In genomic region chr7:157158400-157158799, GRCh38 we compare ENCODE assay signal across 16 cellular contexts. TPM values are rescaled to one million over a fixed set of nuclear protein-coding genes. Genes with fewer than 3 reads are reported as not detected.
DNase-seq lines count a peak whose midpoint lies in the region; FAIRE-seq and TF ChIP-seq lines count a peak whose summit lies in the region.
"Had no signal": no experiment of that assay in that cellular context is flagged by ENCODE, and none has a peak within 500 bp of the region (broad histone marks: within the 10 kb centered on the region; RNA-seq: fewer than 3 reads in every experiment).

No MANE protein-coding gene starts in this region.

- WGBS in esophagus muscularis mucosa, result 65% methylated on average over 4 of the region's 4 CpGs

- H3K36me3 ChIP-seq in HUES48 (ENCODE audit: control insufficient read depth, insufficient read depth, low read length) (peaks cover 7% of the 10 kb centered on the region; the same call in 1 of the 2 replicates), esophagus muscularis mucosa (peaks cover 0 to 4% (median 0%) of the 10 kb centered on the region in 4 donors)
- H3K36me3 ChIP-seq: upper lobe of right lung had no signal

- peaks cover 15% of the 10 kb centered on the region; the same call in 1 of the 2 replicates for H3K4me1 ChIP-seq in HUES48 (ENCODE audit: control insufficient read depth, insufficient read depth, low read length)
- peaks cover 12 to 34% (median 25%) of the 10 kb centered on the region in 4 donors for H3K4me1 ChIP-seq in esophagus muscularis mucosa

- intact Hi-C loops in esophagus muscularis mucosa (cut with DNase I), result no loop called here

- TF ChIP-seq EP300 in esophagus muscularis mucosa (IDR thresholded peaks at IDR 0.05), result no peak

- H3K27ac ChIP-seq in HUES48 (ENCODE audit: low read depth, low read length) (peak overlapping the region; percentile 32), esophagus muscularis mucosa (replicated peaks in 1 of 4) (no peak overlapping the region)
- H3K27ac ChIP-seq: BLaER1 treated with 17β-estradiol and CSF1 and Interleukin-3, amounts not matched to agents 10 nM and 100 nM; parathyroid adenoma; upper lobe of right lung had no signal

- no peak for TF ChIP-seq POLR2A in esophagus muscularis mucosa (IDR thresholded peaks at IDR 0.05; ENCODE audit: low read depth)

- no peaks in the 10 kb centered on the region for H3K27me3 ChIP-seq in HUES48 (ENCODE audit: control insufficient read depth, insufficient read depth, low read length)
- H3K27me3 ChIP-seq in esophagus muscularis mucosa, result no peaks in the 10 kb centered on the region
- H3K27me3 ChIP-seq: BLaER1 treated with 17β-estradiol and CSF1 and Interleukin-3, amounts not matched to agents 10 nM and 100 nM; upper lobe of right lung had no signal

- H3K9ac ChIP-seq in HUES48 (ENCODE audit: low read depth, low read length), result no peak overlapping the region
- H3K9ac ChIP-seq: parathyroid adenoma had no signal

- no peak for TF ChIP-seq CTCF in esophagus muscularis mucosa (IDR thresholded peaks at IDR 0.05)

- H3K9me3 ChIP-seq in HUES48 (ENCODE audit: control insufficient read depth, insufficient read depth, low read length), result no peaks in the 10 kb centered on the region
- no peaks in the 10 kb centered on the region for H3K9me3 ChIP-seq in esophagus muscularis mucosa
- H3K9me3 ChIP-seq: upper lobe of right lung had no signal

- DNase-seq in NCI-H82 treated with DMSO at 0.1 percent for 48 hours (lab: John Stamatoyannopoulos, UW; ENCODE audit: unreplicated experiment) (peak; percentile 11), esophagus muscularis mucosa (ENCODE audit: extremely low spot score) (peak; percentile 4), pulmonary artery endothelial cell (ENCODE audit: low read depth, low spot score) (peak; percentile 13), NCI-H1092 treated with DMSO at 0.1 percent for 48 hours (lab: John Stamatoyannopoulos, UW) (no peak), GM19239 (ENCODE audit: insufficient read length, low spot score) (no peak)
- no peak for DNase-seq in effector CD4-positive, alpha-beta T cell
- DNase-seq in stimulated activated CD4-positive, alpha-beta T cell treated with anti-CD3 and anti-CD28 coated beads, Interleukin-15, amount 100 ng/mL, for 24 hours, result no peak
- DNase-seq: activated CD8-positive, alpha-beta T cell treated with anti-CD3 and anti-CD28 coated beads for 36 hours; activated effector memory CD4-positive, alpha-beta T cell treated with Interleukin-2 at 50 U/mL for 16 hours; immature natural killer cell; RPMI8226; upper lobe of right lung had no signal

- FAIRE-seq in GM19239 (lab: Jason Lieb, UNC), result no peak
- FAIRE-seq: GM12892 had no signal

- H3K4me3 ChIP-seq in HUES48 (ENCODE audit: low read depth, low read length) (no peak overlapping the region), esophagus muscularis mucosa (no peak overlapping the region)
- H3K4me3 ChIP-seq: BLaER1 treated with 17β-estradiol and CSF1 and Interleukin-3, amounts not matched to agents 10 nM and 100 nM; upper lobe of right lung had no signal

RNA-seq across cellular contexts. Expression of gene UBE3C, which starts 19.7 kb away (rescaled TPM):
- total RNA-seq in esophagus muscularis mucosa (10 to 100 TPM; 66.1 to 93.3 (median 85.5) TPM), pulmonary artery endothelial cell (115 and 117 TPM in 2 replicates)

Comparison
In these comparisons a context has a peak if more than half of its experiments do, and no peak if none do; other contexts are left out.
1. DNase-seq: peak in NCI-H82 treated with DMSO at 0.1 percent for 48 hours (single experiment), esophagus muscularis mucosa (single experiment) and pulmonary artery endothelial cell (single experiment); none in effector CD4-positive, alpha-beta T cell (single experiment), NCI-H1092 treated with DMSO at 0.1 percent for 48 hours (single experiment), stimulated activated CD4-positive, alpha-beta T cell treated with anti-CD3 and anti-CD28 coated beads, Interleukin-15, amount 100 ng/mL, for 24 hours (single experiment) and GM19239 (single experiment).